Comparison of ENCODE assay signal across 9 cellular contexts in genomic region chr6:28643017-28643740, GRCh38.
DNase-seq lines count a peak whose midpoint lies in the region; ATAC-seq, FAIRE-seq and TF ChIP-seq lines count a peak whose summit lies in the region.
"Had no signal": no experiment of that assay in that cellular context is flagged by ENCODE, and none has a peak within 500 bp of the region (broad histone marks: within the 10 kb centered on the region; RNA-seq: fewer than 3 reads in every experiment).

No MANE protein-coding gene starts in this region.

- POLR2A ChIA-PET in HEK293T (lab: Yijun Ruan, JAX), result no interaction called here

- H3K36me3 ChIP-seq in kidney (ENCODE audit: control insufficient read depth in 1 of 2, insufficient read depth in 2 of 2, low read length in 2 of 2), result no peaks in the 10 kb centered on the region

- no peak overlapping the region for H3K27ac ChIP-seq in kidney (ENCODE audit: low read depth in 2 of 2, low read length in 2 of 2)
- H3K27ac ChIP-seq: epithelial cell of prostate had no signal

- H3K4me3 ChIP-seq in foreskin fibroblast (ENCODE audit: low read depth in 1 of 2, low read length in 2 of 2) (no peak overlapping the region), kidney (ENCODE audit: low read length in 2 of 2) (no peak overlapping the region)

- TF ChIP-seq CTCF in foreskin fibroblast (IDR thresholded peaks at IDR 0.05; ENCODE audit: low read depth, low read length) (no peak), kidney (IDR thresholded peaks at IDR 0.05; ENCODE audit: borderline replicate concordance, extremely low read depth, insufficient read depth) (no peak)

- FAIRE-seq in kidney (lab: Jason Lieb, UNC), result no peak

- no peaks in the 10 kb centered on the region for H3K9me3 ChIP-seq in kidney (ENCODE audit: control insufficient read depth in 1 of 2, low read length in 2 of 2)

- CTCF ChIA-PET in HEK293T (lab: Yijun Ruan, JAX), result no interaction called here

- peaks cover 0 to under 1% of the 10 kb centered on the region in 2 donors for H3K4me1 ChIP-seq in kidney (ENCODE audit: control insufficient read depth in 1 of 2, insufficient read depth in 1 of 2, low read depth in 1 of 2, low read length in 2 of 2)

- intact Hi-C loops in kidney (cut with DNase I), result no loop called here

- ATAC-seq in HG02623 (IDR thresholded peaks at IDR 0.05; ENCODE audit: unreplicated experiment), result no peak

- H3K9ac ChIP-seq in kidney (ENCODE audit: low read length in 2 of 2), result no peak overlapping the region

- DNase-seq in AG08396 (ENCODE audit: low spot score) (peak; percentile 44), HEK293T (ENCODE audit: extremely low spot score) (peak; percentile 48), SK-N-DZ (ENCODE audit: low spot score) (peak; percentile 45), foreskin fibroblast (peak; percentile 63 to 74), mucosa of gallbladder (ENCODE audit: low spot score) (no peak), kidney (no peak), hippocampal formation (lab: John Stamatoyannopoulos, UW) (no peak)

TF ChIP-seq in HEK293T, 16 proteins besides CTCF, POLR2A, EP300 and RAD21:
- TF ChIP-seq SUZ12 (IDR thresholded peaks at IDR 0.05), result no peak
- peak; percentile 47; the same call in 1 of the 2 replicates for TF ChIP-seq PKNOX1 (IDR thresholded peaks at IDR 0.05)
- peak; percentile 42; the same call in 1 of the 2 replicates for TF ChIP-seq NFRKB (IDR thresholded peaks at IDR 0.05)
- TF ChIP-seq ZNF384 (IDR thresholded peaks at IDR 0.05), result peak; percentile 75
- TF ChIP-seq LEF1 (IDR thresholded peaks at IDR 0.05; ENCODE audit: borderline replicate concordance), result 0 out of 2 replicates have a peak, but pooled peaks have one; percentile 9
- 0 out of 2 replicates have a peak, but pooled peaks have one; percentile 12 for TF ChIP-seq CTBP1 (IDR thresholded peaks at IDR 0.05; ENCODE audit: borderline replicate concordance)
- 0 out of 2 replicates have a peak, but pooled peaks have one; percentile 20 for TF ChIP-seq L3MBTL2 (conservative IDR thresholded peaks at IDR 0.05)
- TF ChIP-seq ARNT (IDR thresholded peaks at IDR 0.05), result peak; percentile 65
- TF ChIP-seq BHLHE40 (IDR thresholded peaks at IDR 0.05; ENCODE audit: borderline replicate concordance), result no peak
- TF ChIP-seq FOXK2 (IDR thresholded peaks at IDR 0.05), result no peak
TF ChIP-seq in HEK293T: peak in this region for 7.

Comparison
In these comparisons a context has a peak if more than half of its experiments do, and no peak if none do; other contexts are left out.
1. DNase-seq: peak in AG08396 (single experiment), HEK293T (single experiment), SK-N-DZ (single experiment) and foreskin fibroblast (2 of 2); none in mucosa of gallbladder (single experiment), kidney (single experiment) and hippocampal formation (0 of 2).